In the genomic region with DNA sequence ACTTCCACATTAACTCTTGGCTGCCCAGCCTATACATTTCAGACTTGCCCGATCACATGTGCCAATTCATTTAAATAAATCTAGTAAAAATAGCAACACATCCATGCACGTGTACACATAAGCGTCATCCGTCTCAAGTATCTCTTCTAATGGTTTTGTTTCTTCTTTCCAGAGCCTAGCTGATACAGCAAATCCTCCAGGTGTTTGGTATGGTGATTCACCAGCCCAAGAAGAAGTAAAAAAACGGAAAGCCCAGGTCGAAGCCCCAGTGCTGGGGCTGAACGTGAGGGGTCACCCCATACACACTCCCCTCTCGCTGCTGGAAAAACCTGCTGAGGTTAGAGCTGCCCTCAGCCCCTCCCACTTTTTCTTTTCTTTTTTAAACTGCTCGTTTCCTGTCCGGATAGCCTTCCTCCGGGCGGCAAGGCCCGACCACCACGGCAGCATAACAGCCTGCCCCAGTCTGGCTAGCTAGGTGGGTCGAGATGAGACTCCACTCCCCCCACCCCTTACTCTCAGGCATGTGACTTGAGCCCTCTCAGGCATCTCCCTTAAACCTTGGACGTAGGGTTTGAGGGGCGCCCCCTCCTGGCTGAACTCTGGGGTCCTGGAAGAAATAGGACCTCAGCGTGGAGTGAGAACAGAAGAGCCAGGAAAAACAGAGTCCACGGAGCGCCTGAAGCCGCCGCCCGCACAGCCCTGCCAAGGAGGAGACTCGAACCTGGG, we compare ENCODE assay signal across 9 cellular contexts. TPM values are rescaled to one million over a fixed set of nuclear protein-coding genes. Genes with fewer than 3 reads are reported as not detected.
DNase-seq lines count a peak whose midpoint lies in the region; ATAC-seq and TF ChIP-seq lines count a peak whose summit lies in the region.
"Had no signal": no experiment of that assay in that cellular context is flagged by ENCODE, and none has a peak within 500 bp of the region (broad histone marks: within the 10 kb centered on the region; RNA-seq: fewer than 3 reads in every experiment).

No MANE protein-coding gene starts in this region.

- ATAC-seq in GM19351 (IDR thresholded peaks at IDR 0.05; ENCODE audit: unreplicated experiment) = no peak

- peaks cover 30% of the 10 kb centered on the region for H3K4me1 Mint-ChIP-seq in dendritic cell treated with granulocyte-macrophage colony-stimulating factor and Interleukin-4, amounts not matched to agents 40 ng/mL and 50 ng/mL, for 4 days (ENCODE audit: low read depth)

- intact Hi-C loops in dendritic cell treated with granulocyte-macrophage colony-stimulating factor and Interleukin-4, amounts not matched to agents 40 ng/mL and 50 ng/mL, for 4 days (cut with micrococcal nuclease) = no loop called here

- H3K27ac Mint-ChIP-seq in dendritic cell treated with granulocyte-macrophage colony-stimulating factor and Interleukin-4, amounts not matched to agents 40 ng/mL and 50 ng/mL, for 4 days = no peak overlapping the region

- H3K36me3 Mint-ChIP-seq in dendritic cell treated with granulocyte-macrophage colony-stimulating factor and Interleukin-4, amounts not matched to agents 40 ng/mL and 50 ng/mL, for 4 days (ENCODE audit: low read depth) = no peaks in the 10 kb centered on the region

- peaks cover 15% of the 10 kb centered on the region for H3K4me1 ChIP-seq in skeletal muscle satellite cell (ENCODE audit: control insufficient read depth, insufficient read depth, low read length)

- no peaks in the 10 kb centered on the region for H3K36me3 ChIP-seq in skeletal muscle satellite cell (ENCODE audit: insufficient read depth, low read length)

- no peaks in the 10 kb centered on the region for H3K9me3 Mint-ChIP-seq in dendritic cell treated with granulocyte-macrophage colony-stimulating factor and Interleukin-4, amounts not matched to agents 40 ng/mL and 50 ng/mL, for 4 days

- TF ChIP-seq CTCF in AG09309 (IDR thresholded peaks at IDR 0.05; ENCODE audit: control insufficient read depth, insufficient read depth, low read depth, low read length, missing control alignments) (peak; percentile 31), GM10266 (IDR thresholded peaks at IDR 0.05; ENCODE audit: control insufficient read depth, insufficient read depth, low read depth, missing control alignments) (peak; percentile 59)

- H3K4me3 Mint-ChIP-seq in dendritic cell treated with granulocyte-macrophage colony-stimulating factor and Interleukin-4, amounts not matched to agents 40 ng/mL and 50 ng/mL, for 4 days = peak overlapping the region; percentile 24

- H3K9ac ChIP-seq in skeletal muscle satellite cell (ENCODE audit: low read depth, low read length) = no peak overlapping the region

- H3K4me2 ChIP-seq in skeletal muscle satellite cell (ENCODE audit: low read length) = peak overlapping the region; percentile 65

- no peaks in the 10 kb centered on the region for H3K9me3 ChIP-seq in skeletal muscle satellite cell (replicated peaks; ENCODE audit: low read length)

- H3K4me3 ChIP-seq in AG09309 (ENCODE audit: control insufficient read depth, low read depth, low read length) (no peak overlapping the region), skeletal muscle satellite cell (ENCODE audit: low read length) (no peak overlapping the region)

- peaks cover 65% of the 10 kb centered on the region for H3K27me3 ChIP-seq in skeletal muscle satellite cell (ENCODE audit: control insufficient read depth, insufficient read depth, low read length)

- peaks cover 97% of the 10 kb centered on the region for H3K27me3 Mint-ChIP-seq in dendritic cell treated with granulocyte-macrophage colony-stimulating factor and Interleukin-4, amounts not matched to agents 40 ng/mL and 50 ng/mL, for 4 days

- no peak for DNase-seq in AG09309 (ENCODE audit: low read depth)
- peak; percentile 66 for DNase-seq in GM10266 (ENCODE audit: extremely low spot score)
- peak; percentile 75 for DNase-seq in NCI-H82 treated with DMSO at 0.1 percent for 48 hours (lab: John Stamatoyannopoulos, UW; ENCODE audit: unreplicated experiment)
- no peak for DNase-seq in DMS114 treated with DMSO at 0.1 percent for 48 hours (lab: John Stamatoyannopoulos, UW; ENCODE audit: unreplicated experiment)
- DNase-seq in mesenteric fat pad (ENCODE audit: low spot score) = no peak

RNA-seq across cellular contexts. Expression of gene OR1F1, which starts 13.9 kb away (rescaled TPM):
- total RNA-seq in skeletal muscle satellite cell (2012; rRNA removed) = not detected in 2 replicates
- not detected for total RNA-seq in mesenteric fat pad
- total RNA-seq: myocyte had no signal

RNA-seq across cellular contexts. Expression of gene ZNF213, which starts 39.2 kb away (rescaled TPM):
- total RNA-seq in skeletal muscle satellite cell (2012; rRNA removed) = 6.6 and 7.0 TPM in 2 replicates
- 6.0 TPM for total RNA-seq in mesenteric fat pad

Comparison
In these comparisons a context has a peak if more than half of its experiments do, and no peak if none do; other contexts are left out.
1. DNase-seq: peak in GM10266 (single experiment) and NCI-H82 treated with DMSO at 0.1 percent for 48 hours (single experiment); none in AG09309 (single experiment), DMS114 treated with DMSO at 0.1 percent for 48 hours (single experiment) and mesenteric fat pad (single experiment).